In genomic region chr12:102965281-102966155, GRCh38 we compare ENCODE assay signal across 9 cellular contexts.
A peak's percentile ranks its signal among the peaks of the same experiment; 100 is the strongest.
DNase-seq lines count a peak whose midpoint lies in the region; ATAC-seq lines count a peak whose summit lies in the region.
"Had no signal": no experiment of that assay in that cellular context is flagged by ENCODE, and none has a peak within 500 bp of the region (broad histone marks: within the 10 kb centered on the region; RNA-seq: fewer than 3 reads in every experiment).

No MANE protein-coding gene starts in this region.

- no peaks in the 10 kb centered on the region for H3K36me3 ChIP-seq in endocrine pancreas (ENCODE audit: control insufficient read depth, insufficient read depth, low read length)

- no peaks in the 10 kb centered on the region for H3K4me1 ChIP-seq in endocrine pancreas (ENCODE audit: control insufficient read depth, insufficient read depth, low read length)

- no peaks in the 10 kb centered on the region for H3K9me3 ChIP-seq in endocrine pancreas (ENCODE audit: control insufficient read depth, low read length)

- no peak overlapping the region for H3K27ac Mint-ChIP-seq in T-helper 2 cell treated with Interferon-gamma antibody and Interleukin-4, amounts not matched to agents 5 μg/mL and 100 μg/mL, for 36 hours

- no peak for DNase-seq in T-helper 2 cell treated with Interferon-gamma antibody and Interleukin-4, amounts not matched to agents 5 μg/mL and 100 μg/mL, for 36 hours (ENCODE audit: low spot score)
- DNase-seq in T-helper 2 cell (no peak), NCI-H1417 treated with DMSO at 0.1 percent for 48 hours (lab: John Stamatoyannopoulos, UW) (peak; percentile 69), retina (peak; percentile 70), T-helper 9 cell (no peak), SW 1271 (lab: John Stamatoyannopoulos, UW) (no peak)
- DNase-seq: Karpas-422 had no signal

- H3K36me3 Mint-ChIP-seq in T-helper 2 cell treated with Interferon-gamma antibody and Interleukin-4, amounts not matched to agents 5 μg/mL and 100 μg/mL, for 36 hours (ENCODE audit: low read depth) = no peaks in the 10 kb centered on the region

- H3K9me3 Mint-ChIP-seq in T-helper 2 cell treated with Interferon-gamma antibody and Interleukin-4, amounts not matched to agents 5 μg/mL and 100 μg/mL, for 36 hours = peaks cover 5% of the 10 kb centered on the region

- no peak overlapping the region for H3K9ac ChIP-seq in endocrine pancreas (ENCODE audit: control insufficient read depth, insufficient read depth, low read length)

- peaks cover 17% of the 10 kb centered on the region for H3K4me1 Mint-ChIP-seq in T-helper 2 cell treated with Interferon-gamma antibody and Interleukin-4, amounts not matched to agents 5 μg/mL and 100 μg/mL, for 36 hours (ENCODE audit: low read depth)

- ATAC-seq in HG03520 (IDR thresholded peaks at IDR 0.05; ENCODE audit: unreplicated experiment) = no peak

- peak overlapping the region; percentile 59 for H3K4me3 ChIP-seq in endocrine pancreas (ENCODE audit: control insufficient read depth, insufficient read depth, low read length)

- peaks cover 84% of the 10 kb centered on the region for H3K27me3 Mint-ChIP-seq in T-helper 2 cell treated with Interferon-gamma antibody and Interleukin-4, amounts not matched to agents 5 μg/mL and 100 μg/mL, for 36 hours (ENCODE audit: low read depth)

- peak overlapping the region; percentile 71 for H3K4me3 Mint-ChIP-seq in T-helper 2 cell treated with Interferon-gamma antibody and Interleukin-4, amounts not matched to agents 5 μg/mL and 100 μg/mL, for 36 hours

- H3K27me3 ChIP-seq in endocrine pancreas (ENCODE audit: control insufficient read depth, insufficient read depth, low read length) = no peaks in the 10 kb centered on the region

Comparison
In these comparisons a context has a peak if more than half of its experiments do, and no peak if none do; other contexts are left out.
1. DNase-seq: peak in NCI-H1417 treated with DMSO at 0.1 percent for 48 hours (single experiment) and retina (single experiment); none in T-helper 2 cell treated with Interferon-gamma antibody and Interleukin-4, amounts not matched to agents 5 μg/mL and 100 μg/mL, for 36 hours (single experiment), T-helper 2 cell (0 of 5), T-helper 9 cell (single experiment) and SW 1271 (0 of 2).